Comparison of ENCODE assay signal across 8 cellular contexts in genomic region chr2:68158134-68158447, GRCh38. TPM values are rescaled to one million over a fixed set of nuclear protein-coding genes. Genes with fewer than 3 reads are reported as not detected.
DNase-seq lines count a peak whose midpoint lies in the region; ATAC-seq, FAIRE-seq and TF ChIP-seq lines count a peak whose summit lies in the region.

No MANE protein-coding gene starts in this region.

- peaks cover 37% of the 10 kb centered on the region for H3K36me3 ChIP-seq in OCI-LY7 (ENCODE audit: insufficient read depth, low read length)
- peaks cover 0 to 15% (median 3%) of the 10 kb centered on the region in 3 donors for H3K36me3 ChIP-seq in pancreas

- H3K9me2 ChIP-seq in OCI-LY7 (ENCODE audit: insufficient read depth, low read length) = no peaks in the 10 kb centered on the region

- H4K20me1 ChIP-seq in OCI-LY7 (ENCODE audit: insufficient read depth, low read length) = peaks cover 5% of the 10 kb centered on the region; the same call in 1 of the 2 replicates

- no peaks in the 10 kb centered on the region for H3K27me3 ChIP-seq in pancreas

- POLR2A ChIA-PET in OCI-LY7 (lab: Charles Lee) = interaction anchor here (0.6 to 1.0 kb wide), 2 partner anchors 39 to 120 kb away, joined by 3 read pairs; no protein-coding TSS in a partner anchor

- H3K79me2 ChIP-seq in OCI-LY7 (ENCODE audit: insufficient read depth, low read depth, low read length) = peaks cover 60% of the 10 kb centered on the region

- ATAC-seq in pancreas (no peak), GM19467 (IDR thresholded peaks at IDR 0.05; ENCODE audit: unreplicated experiment) (no peak)

- TSS peak; percentile 77 for BruUV-seq in OCI-LY7 (replicated peaks; lab: Mats Ljungman, UMichigan)

- peak overlapping the region; percentile 95 for H3K4me2 ChIP-seq in OCI-LY7 (ENCODE audit: low read length)

- CTCF ChIA-PET in OCI-LY7 (lab: Charles Lee; ENCODE audit: unreplicated experiment) = no interaction called here

- H3K4me1 ChIP-seq in OCI-LY7 (ENCODE audit: insufficient read depth, low read length, poor library complexity, severe bottlenecking) = peaks cover 22% of the 10 kb centered on the region
- H3K4me1 ChIP-seq in pancreas = peaks cover 8 to 22% (median 19%) of the 10 kb centered on the region in 3 donors

- H3K4me3 ChIP-seq in OCI-LY7 (ENCODE audit: low read depth, low read length, poor library complexity, severe bottlenecking) = peak overlapping the region; percentile 100
- peak overlapping the region; percentile 67 for H3K4me3 ChIP-seq in epithelial cell of esophagus (ENCODE audit: low read length)
- H3K4me3 ChIP-seq in pancreas = peak overlapping the region; percentile 77 to 93 (median 82)

- intact Hi-C loops in OCI-LY7 (cut with micrococcal nuclease; ENCODE audit: unreplicated experiment) (loop anchor here (5.0 to 10.0 kb wide), 2 partner anchors 36 to 287 kb away; no protein-coding TSS in a partner anchor), pancreas (cut with DNase I) (no loop called here)

- peak; percentile 12 for DNase-seq in COLO829 (ENCODE audit: low spot score)
- DNase-seq in OCI-LY7 (ENCODE audit: low spot score) = no peak
- no peak for DNase-seq in epithelial cell of esophagus (ENCODE audit: low read depth)
- no peak for DNase-seq in pancreas
- DNase-seq in central memory CD4-positive, alpha-beta T cell = no peak
- no peak for DNase-seq in activated CD4-positive, alpha-beta T cell treated with anti-CD3 and anti-CD28 coated beads for 48 hours
- DNase-seq in RKO (ENCODE audit: low spot score) = no peak

- FAIRE-seq in pancreas (lab: Jason Lieb, UNC) = no peak

- TF ChIP-seq CTCF in OCI-LY7 (conservative IDR thresholded peaks at IDR 0.05; ENCODE audit: low read length) = no peak
- no peak for TF ChIP-seq CTCF in epithelial cell of esophagus (IDR thresholded peaks at IDR 0.05; ENCODE audit: insufficient read depth, low read depth, low read length, missing control alignments)
- no peak for TF ChIP-seq CTCF in pancreas (IDR thresholded peaks at IDR 0.05)

- peak overlapping the region; percentile 58; the same call in 1 of the 2 replicates for H2AFZ ChIP-seq in OCI-LY7 (ENCODE audit: low read length)

- 0 to 2% methylated on average over 7 of the region's 7 CpGs for WGBS in pancreas, 2 donors

- H3K9me3 ChIP-seq in OCI-LY7 (ENCODE audit: low read length) (no peaks in the 10 kb centered on the region), pancreas (no peaks in the 10 kb centered on the region)

- H3K27ac ChIP-seq in OCI-LY7 (ENCODE audit: low read depth, low read length, poor library complexity, severe bottlenecking) = peak overlapping the region; percentile 76
- peak overlapping the region; percentile 91 to 97 (median 94) for H3K27ac ChIP-seq in pancreas

RNA-seq across cellular contexts. Expression of gene PNO1, which starts 0.4 kb away (rescaled TPM):
- total RNA-seq in OCI-LY7 (2014; rRNA removed; shearing (Covaris generic)) = 18.6 and 26.3 TPM in 2 replicates
- total RNA-seq in OCI-LY7 (2022) = 16.3 and 22.5 TPM in 2 replicates
- 1 to 10 TPM; 3.6 to 8.2 (median 5.3) TPM for total RNA-seq in pancreas
- 1 to 10 TPM; 3.5 to 6.1 TPM for polyA plus RNA-seq in pancreas
